In the genomic region with DNA sequence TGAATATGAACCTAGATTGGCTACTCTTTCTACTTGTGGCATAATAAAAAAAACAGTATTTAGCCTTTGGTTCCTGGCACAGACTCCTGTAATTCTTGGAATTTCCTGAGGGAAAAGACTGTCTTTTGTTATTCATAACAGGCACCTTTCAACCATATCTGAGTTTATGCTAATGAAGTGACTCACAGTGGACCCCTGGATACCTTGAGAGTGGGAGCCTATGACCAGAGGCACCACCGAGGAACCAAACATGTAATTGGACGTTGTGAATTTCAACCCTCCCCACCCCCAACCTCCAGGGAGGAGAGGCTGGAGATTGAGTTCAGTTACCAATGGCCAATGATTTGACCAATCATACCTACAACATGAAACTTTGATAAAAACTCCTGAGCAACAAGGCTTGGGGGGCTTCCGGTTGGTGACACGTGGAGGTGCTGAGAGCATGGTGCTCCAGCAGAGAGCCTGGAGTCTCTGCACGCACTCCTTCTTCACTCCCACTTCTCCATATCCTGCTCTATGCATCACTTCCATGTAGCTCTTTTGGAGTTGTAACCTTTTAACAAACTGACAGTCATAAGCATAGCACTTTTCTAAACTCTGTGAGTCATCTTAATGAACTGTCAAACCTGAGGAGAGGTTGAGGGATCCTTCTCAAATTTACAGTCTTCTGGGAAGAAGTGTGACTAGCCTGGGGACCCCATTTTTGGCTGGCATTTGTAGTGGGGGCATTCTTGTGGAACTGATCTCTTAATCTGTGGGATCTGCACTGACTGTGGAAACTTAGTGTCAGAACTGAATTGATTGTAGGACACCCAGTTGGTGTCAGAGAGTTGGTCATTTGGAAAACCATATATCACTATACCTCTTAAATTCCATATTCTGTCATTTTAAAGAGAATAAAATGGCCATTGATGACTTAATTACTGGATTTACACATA, we compare ENCODE assay signal across 2 cellular contexts.
TF ChIP-seq lines count a peak whose summit lies in the region.

No MANE protein-coding gene starts in this region.

TF ChIP-seq in HCT116, 20 proteins besides CTCF, POLR2A, EP300 and RAD21 (continued from another document):
- TF ChIP-seq POLR2AphosphoS5 (IDR thresholded peaks at IDR 0.05; ENCODE audit: low read depth, low read length) (no peak), ELF1 (IDR thresholded peaks at IDR 0.05; ENCODE audit: borderline replicate concordance, low read depth) (no peak), EZH2 (IDR thresholded peaks at IDR 0.05) (no peak), CEBPB (IDR thresholded peaks at IDR 0.05; ENCODE audit: low read depth) (no peak), SP1 (IDR thresholded peaks at IDR 0.05; ENCODE audit: low read depth) (peak; percentile 15; the same call in 1 of the 2 replicates), ZNF274 (IDR thresholded peaks at IDR 0.05; ENCODE audit: low read depth, low read length) (no peak), FOSL1 (IDR thresholded peaks at IDR 0.05; ENCODE audit: low read depth) (0 out of 2 replicates have a peak, but pooled peaks have one; percentile 18)
- TF ChIP-seq, protein P1, sequence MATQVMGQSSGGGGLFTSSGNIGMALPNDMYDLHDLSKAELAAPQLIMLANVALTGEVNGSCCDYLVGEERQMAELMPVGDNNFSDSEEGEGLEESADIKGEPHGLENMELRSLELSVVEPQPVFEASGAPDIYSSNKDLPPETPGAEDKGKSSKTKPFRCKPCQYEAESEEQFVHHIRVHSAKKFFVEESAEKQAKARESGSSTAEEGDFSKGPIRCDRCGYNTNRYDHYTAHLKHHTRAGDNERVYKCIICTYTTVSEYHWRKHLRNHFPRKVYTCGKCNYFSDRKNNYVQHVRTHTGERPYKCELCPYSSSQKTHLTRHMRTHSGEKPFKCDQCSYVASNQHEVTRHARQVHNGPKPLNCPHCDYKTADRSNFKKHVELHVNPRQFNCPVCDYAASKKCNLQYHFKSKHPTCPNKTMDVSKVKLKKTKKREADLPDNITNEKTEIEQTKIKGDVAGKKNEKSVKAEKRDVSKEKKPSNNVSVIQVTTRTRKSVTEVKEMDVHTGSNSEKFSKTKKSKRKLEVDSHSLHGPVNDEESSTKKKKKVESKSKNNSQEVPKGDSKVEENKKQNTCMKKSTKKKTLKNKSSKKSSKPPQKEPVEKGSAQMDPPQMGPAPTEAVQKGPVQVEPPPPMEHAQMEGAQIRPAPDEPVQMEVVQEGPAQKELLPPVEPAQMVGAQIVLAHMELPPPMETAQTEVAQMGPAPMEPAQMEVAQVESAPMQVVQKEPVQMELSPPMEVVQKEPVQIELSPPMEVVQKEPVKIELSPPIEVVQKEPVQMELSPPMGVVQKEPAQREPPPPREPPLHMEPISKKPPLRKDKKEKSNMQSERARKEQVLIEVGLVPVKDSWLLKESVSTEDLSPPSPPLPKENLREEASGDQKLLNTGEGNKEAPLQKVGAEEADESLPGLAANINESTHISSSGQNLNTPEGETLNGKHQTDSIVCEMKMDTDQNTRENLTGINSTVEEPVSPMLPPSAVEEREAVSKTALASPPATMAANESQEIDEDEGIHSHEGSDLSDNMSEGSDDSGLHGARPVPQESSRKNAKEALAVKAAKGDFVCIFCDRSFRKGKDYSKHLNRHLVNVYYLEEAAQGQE (IDR thresholded peaks at IDR 0.05; ENCODE audit: low read depth), result no peak
- TF ChIP-seq, protein P2, sequence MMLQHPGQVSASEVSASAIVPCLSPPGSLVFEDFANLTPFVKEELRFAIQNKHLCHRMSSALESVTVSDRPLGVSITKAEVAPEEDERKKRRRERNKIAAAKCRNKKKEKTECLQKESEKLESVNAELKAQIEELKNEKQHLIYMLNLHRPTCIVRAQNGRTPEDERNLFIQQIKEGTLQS (IDR thresholded peaks at IDR 0.05), result no peak
- TF ChIP-seq, protein P3, sequence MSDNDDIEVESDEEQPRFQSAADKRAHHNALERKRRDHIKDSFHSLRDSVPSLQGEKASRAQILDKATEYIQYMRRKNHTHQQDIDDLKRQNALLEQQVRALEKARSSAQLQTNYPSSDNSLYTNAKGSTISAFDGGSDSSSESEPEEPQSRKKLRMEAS (IDR thresholded peaks at IDR 0.05), result no peak
- TF ChIP-seq, protein P4, sequence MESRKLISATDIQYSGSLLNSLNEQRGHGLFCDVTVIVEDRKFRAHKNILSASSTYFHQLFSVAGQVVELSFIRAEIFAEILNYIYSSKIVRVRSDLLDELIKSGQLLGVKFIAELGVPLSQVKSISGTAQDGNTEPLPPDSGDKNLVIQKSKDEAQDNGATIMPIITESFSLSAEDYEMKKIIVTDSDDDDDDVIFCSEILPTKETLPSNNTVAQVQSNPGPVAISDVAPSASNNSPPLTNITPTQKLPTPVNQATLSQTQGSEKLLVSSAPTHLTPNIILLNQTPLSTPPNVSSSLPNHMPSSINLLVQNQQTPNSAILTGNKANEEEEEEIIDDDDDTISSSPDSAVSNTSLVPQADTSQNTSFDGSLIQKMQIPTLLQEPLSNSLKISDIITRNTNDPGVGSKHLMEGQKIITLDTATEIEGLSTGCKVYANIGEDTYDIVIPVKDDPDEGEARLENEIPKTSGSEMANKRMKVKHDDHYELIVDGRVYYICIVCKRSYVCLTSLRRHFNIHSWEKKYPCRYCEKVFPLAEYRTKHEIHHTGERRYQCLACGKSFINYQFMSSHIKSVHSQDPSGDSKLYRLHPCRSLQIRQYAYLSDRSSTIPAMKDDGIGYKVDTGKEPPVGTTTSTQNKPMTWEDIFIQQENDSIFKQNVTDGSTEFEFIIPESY (IDR thresholded peaks at IDR 0.05; ENCODE audit: extremely low read depth, insufficient replicate concordance, low read length), result no peak

TF ChIP-seq in WTC11, 78 proteins besides CTCF, POLR2A, EP300 and RAD21:
- TF ChIP-seq SMAD4 (CRISPR knock-in tag; IDR thresholded peaks at IDR 0.05) (no peak), SP1 (CRISPR knock-in tag; conservative IDR thresholded peaks at IDR 0.05) (0 out of 2 replicates have a peak, but pooled peaks have one; percentile 15)
TF ChIP-seq in WTC11: peak in this region for 1.
